In the genomic region with DNA sequence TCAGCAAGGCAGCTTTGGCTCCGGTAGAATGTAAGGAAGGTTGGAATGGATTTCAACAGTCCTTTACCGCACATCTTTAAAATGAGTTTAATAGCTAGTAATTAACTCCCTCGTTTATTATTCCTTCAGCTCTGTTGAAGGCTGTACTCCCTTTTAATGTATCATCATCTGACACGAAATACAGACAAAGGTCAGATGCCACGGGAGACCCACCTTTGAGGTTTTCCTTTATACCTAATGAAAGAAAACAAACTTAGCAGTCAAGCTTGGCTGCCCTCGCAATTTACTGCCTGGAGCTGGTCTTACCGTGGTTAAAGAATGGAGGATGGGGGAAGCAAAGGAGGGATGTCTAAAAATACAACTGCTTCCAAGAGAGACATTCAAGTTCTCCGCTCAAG, we compare ENCODE assay signal across 11 cellular contexts. TPM values are rescaled to one million over a fixed set of nuclear protein-coding genes. Genes with fewer than 3 reads are reported as not detected.
A peak's percentile ranks its signal among the peaks of the same experiment; 100 is the strongest.
DNase-seq lines count a peak whose midpoint lies in the region; ATAC-seq, FAIRE-seq and TF ChIP-seq lines count a peak whose summit lies in the region.
"Had no signal": no experiment of that assay in that cellular context is flagged by ENCODE, and none has a peak within 500 bp of the region (broad histone marks: within the 10 kb centered on the region; RNA-seq: fewer than 3 reads in every experiment).

No MANE protein-coding gene starts in this region.

- H3K79me2 ChIP-seq in H1 (ENCODE audit: control insufficient read depth in 1 of 2, insufficient read depth in 2 of 2, low read length in 2 of 2) = 0 out of 4 replicates have a peak, but pooled peaks cover 0 to 6% of the 10 kb centered on the region in 2 experiments

- H2AK5ac ChIP-seq in H1 (ENCODE audit: low read depth, low read length) = no peak overlapping the region

- H4K8ac ChIP-seq in H1 (ENCODE audit: extremely low read depth, insufficient read depth, low read length) = no peak overlapping the region

- POLR2A ChIA-PET in A549 (lab: Yijun Ruan, JAX) = no interaction called here
- POLR2A ChIA-PET in H1 (lab: Charles Lee; ENCODE audit: partially characterized antibody) = interaction anchor here (0.7 to 2.4 kb wide), 5 partner anchors 9 to 1409 kb away, joined by 3 to 10 read pairs (median 3); no protein-coding TSS in a partner anchor

- H3K27me3 Mint-ChIP-seq in natural killer cell (ENCODE audit: low read depth in 2 of 2) = peaks cover 58 to 59% of the 10 kb centered on the region in 2 donors

- no peak overlapping the region for H4K5ac ChIP-seq in H1 (ENCODE audit: insufficient read length, low read depth, low read length)

- H3K4me1 Mint-ChIP-seq in natural killer cell = peaks cover 0 to 7% of the 10 kb centered on the region in 2 donors

- H3K4me1 ChIP-seq in A549 = peaks cover 6% of the 10 kb centered on the region; the same call in 2 of the 3 replicates
- H3K4me1 ChIP-seq in HUES48 (ENCODE audit: control insufficient read depth, insufficient read depth, low read length) = peaks cover 36% of the 10 kb centered on the region
- H3K4me1 ChIP-seq in H1 (replicated peaks in 1 of 4; ENCODE audit: control insufficient read depth in 3 of 4, insufficient read depth in 4 of 4, low read length in 3 of 4) = peaks cover 0 to 21% (median 9%) of the 10 kb centered on the region in 4 experiments; a peak in 6 of 7 replicates

- no peak overlapping the region for H4K91ac ChIP-seq in H1 (replicated peaks; ENCODE audit: insufficient read length, low read length)

- no peaks in the 10 kb centered on the region for H3K79me1 ChIP-seq in H1 (ENCODE audit: low read depth, low read length)

- peak overlapping the region; percentile 81 for H3K4me3 Mint-ChIP-seq in natural killer cell

- ATAC-seq in A549 = no peak
- ATAC-seq in natural killer cell = no peak
- no peak for ATAC-seq in HG03565 (IDR thresholded peaks at IDR 0.05; ENCODE audit: unreplicated experiment)

- TF ChIP-seq RAD21 in A549 (conservative IDR thresholded peaks at IDR 0.05 in 1 of 2, IDR thresholded peaks at IDR 0.05 in 1 of 2) (no peak), H1 (IDR thresholded peaks at IDR 0.05 in 1 of 2, conservative IDR thresholded peaks at IDR 0.05 in 1 of 2; ENCODE audit: low read depth in 2 of 2, low read length in 2 of 2) (no peak)

- DNase-seq in A549 (ENCODE audit: low read depth in 1 of 2, low spot score in 1 of 2) (no peak), H1 (ENCODE audit: low read depth in 1 of 2, low spot score in 2 of 2) (no peak), natural killer cell (no peak), DMS53 treated with DMSO at 0.1 percent for 48 hours (lab: John Stamatoyannopoulos, UW; ENCODE audit: unreplicated experiment) (no peak), C1 segment of cervical spinal cord (lab: John Stamatoyannopoulos, UW) (no peak), Kasumi-1 (lab: John Stamatoyannopoulos, UW) (no peak)
- DNase-seq: activated effector memory CD4-positive, alpha-beta T cell treated with anti-CD3 and anti-CD28 coated beads, Interleukin-2, amount 50 U/mL, for 16 hours; NCI-H1092 had no signal

- H3K14ac ChIP-seq in H1 (ENCODE audit: insufficient read length) = no peak overlapping the region

- H3K4me2 ChIP-seq in A549 (peak overlapping the region; percentile 80; the same call in 2 of the 3 replicates), H1 (ENCODE audit: insufficient read depth in 1 of 2, low read depth in 2 of 2, low read length in 2 of 2) (peak overlapping the region; percentile 92 to 93)

- H4K20me1 ChIP-seq in H1 (replicated peaks in 1 of 2; ENCODE audit: control insufficient read depth in 1 of 2, insufficient read depth in 2 of 2, low read length in 2 of 2) = peaks cover 5% of the 10 kb centered on the region in 2 experiments

- peak overlapping the region; percentile 52; the same call in 1 of the 2 replicates for H2AFZ ChIP-seq in H1 (ENCODE audit: low read length)

- intact Hi-C loops in natural killer cell (cut with micrococcal nuclease) = no loop called here

- no peak overlapping the region for H3K4me3 ChIP-seq in A549
- peak overlapping the region; percentile 84 for H3K4me3 ChIP-seq in HUES48 (ENCODE audit: low read depth, low read length)
- peak overlapping the region; percentile 57 to 74 (median 67) for H3K4me3 ChIP-seq in H1 (ENCODE audit: extremely low read depth in 1 of 4, insufficient read depth in 2 of 4, low read depth in 3 of 4, low read length in 4 of 4)

- H3K23me2 ChIP-seq in H1 (ENCODE audit: low read depth, low read length) = peaks cover 23% of the 10 kb centered on the region; the same call in 1 of the 2 replicates

- no peak overlapping the region for H2BK12ac ChIP-seq in H1 (ENCODE audit: low read depth, low read length)

- H3K36me3 ChIP-seq in HUES48 (ENCODE audit: control insufficient read depth, insufficient read depth, low read length) (no peaks in the 10 kb centered on the region), H1 (ENCODE audit: control insufficient read depth in 2 of 4, insufficient read depth in 4 of 4, low read length in 3 of 4) (no peaks in the 10 kb centered on the region; a peak in 1 of 8 replicates)
- H3K36me3 ChIP-seq: thyroid gland had no signal

- 33% methylated on average over 8 of the region's 8 CpGs for WGBS in A549 (ENCODE audit: missing lambda C conversion rate)
- 7% methylated on average over 7 of the region's 8 CpGs; no CpG with 5 or more reads in 1 of the 2 experiments for WGBS in H1 (ENCODE audit: extremely low coverage in 1 of 2, insufficient coverage in 1 of 2, insufficient read length in 1 of 2, insufficient replicate concordance in 2 of 2, low coverage in 1 of 2, low lambda C conversion rate in 2 of 2, missing lambda C conversion rate in 1 of 2), 2 experiments

- CTCF ChIA-PET in A549 (lab: Yijun Ruan, JAX) = interaction anchor here (0.5 to 1.1 kb wide), 2 partner anchors 36 to 887 kb away, joined by 3 read pairs; no protein-coding TSS in a partner anchor
- CTCF ChIA-PET in H1 (lab: Charles Lee; ENCODE audit: partially characterized antibody) = interaction anchor here (1.5 to 2.9 kb wide), 2 partner anchors 15 to 78 kb away, joined by 4 to 16 read pairs; no protein-coding TSS in a partner anchor

- H3K9me3 Mint-ChIP-seq in natural killer cell = no peaks in the 10 kb centered on the region

- TF ChIP-seq CTCF in A549 (IDR thresholded peaks at IDR 0.05) (no peak), H1 (IDR thresholded peaks at IDR 0.05; ENCODE audit: control extremely low read depth in 1 of 3, insufficient read depth in 1 of 3, low read depth in 1 of 3, low read length in 3 of 3) (no peak), natural killer cell (IDR thresholded peaks at IDR 0.05) (no peak)

- H2BK15ac ChIP-seq in H1 (ENCODE audit: low read length) = no peak overlapping the region; the same call in 1 of the 2 replicates

- H3K56ac ChIP-seq in H1 (replicated peaks; ENCODE audit: insufficient read length, low read depth, low read length) = no peak overlapping the region

- no peak overlapping the region for H3K27ac Mint-ChIP-seq in natural killer cell

- no peaks in the 10 kb centered on the region for H3K9me3 ChIP-seq in A549
- H3K9me3 ChIP-seq in HUES48 (ENCODE audit: control insufficient read depth, insufficient read depth, low read length) = no peaks in the 10 kb centered on the region
- H3K9me3 ChIP-seq in H1 (ENCODE audit: insufficient read depth in 2 of 2, low read depth in 1 of 2, low read length in 1 of 2) = no peaks in the 10 kb centered on the region
- H3K9me3 ChIP-seq: thyroid gland had no signal

- no peak overlapping the region for H3K4ac ChIP-seq in H1 (replicated peaks; ENCODE audit: insufficient read length, low read depth, low read length)

- peaks cover 64% of the 10 kb centered on the region for H3K27me3 ChIP-seq in HUES48 (ENCODE audit: control insufficient read depth, insufficient read depth, low read length)
- H3K27me3 ChIP-seq in H1 (replicated peaks in 1 of 4; ENCODE audit: control insufficient read depth in 3 of 4, extremely low read depth in 1 of 4, insufficient read depth in 3 of 4, low read length in 3 of 4) = peaks cover 2 to 15% (median 11%) of the 10 kb centered on the region in 4 experiments

- TF ChIP-seq EP300 in A549 (IDR thresholded peaks at IDR 0.05) = no peak
- no peak for TF ChIP-seq EP300 in H1 (IDR thresholded peaks at IDR 0.05; ENCODE audit: borderline replicate concordance in 1 of 2, low read depth in 2 of 2, low read length in 2 of 2)

- H3K9ac ChIP-seq in HUES48 (ENCODE audit: low read depth, low read length) (no peak overlapping the region), H1 (replicated peaks in 1 of 4; ENCODE audit: extremely low read depth in 1 of 4, low read depth in 3 of 4, low read length in 3 of 4) (peak overlapping the region; percentile 29 to 52 (median 40); a peak in 6 of 7 replicates)

- H2BK120ac ChIP-seq in H1 (replicated peaks; ENCODE audit: low read depth, low read length) = no peak overlapping the region

- no peak overlapping the region for H2BK20ac ChIP-seq in H1 (ENCODE audit: low read length)

- TF ChIP-seq POLR2A in A549 (IDR thresholded peaks at IDR 0.05; ENCODE audit: low read length) (no peak), H1 (IDR thresholded peaks at IDR 0.05; ENCODE audit: control extremely low read depth in 1 of 2, low read depth in 2 of 2, low read length in 2 of 2) (no peak)

- H3K23ac ChIP-seq in H1 (ENCODE audit: insufficient read length) = no peak overlapping the region

- H3K27ac ChIP-seq in A549 (no peak overlapping the region), HUES48 (ENCODE audit: low read depth, low read length) (peak overlapping the region; percentile 47), H1 (ENCODE audit: low read depth, low read length) (no peak overlapping the region)
- H3K27ac ChIP-seq: thyroid gland had no signal

- peak overlapping the region; percentile 9; the same call in 1 of the 2 replicates for H3K18ac ChIP-seq in H1 (ENCODE audit: extremely low read depth, low read length)

- no peak for FAIRE-seq in A549 (lab: Jason Lieb, UNC)
- no peak for FAIRE-seq in H1 (lab: Jason Lieb, UNC)

- H2BK5ac ChIP-seq in H1 (ENCODE audit: low read depth, low read length) = no peak overlapping the region

- no peaks in the 10 kb centered on the region for H3K36me3 Mint-ChIP-seq in natural killer cell

RNA-seq across cellular contexts. Expression of gene TMEM200C, which starts 1.1 kb away (rescaled TPM):
- 0.01 TPM in 1 of 2 replicates, not detected in the other for polyA plus RNA-seq in A549 (2011; rRNA removed)
- polyA plus RNA-seq in A549 (2012; cell fraction: cytosol; rRNA removed) = not detected in 2 replicates
- not detected in 2 replicates for polyA plus RNA-seq in A549 (2012; cell fraction: nucleus; rRNA removed)
- polyA plus RNA-seq in A549 (2017; fragmentation: RNase III; extraction: RNeasy Plus Mini Kit Qiagen cat#74134 plus additional on column Dnase treatment) = not detected in 3 replicates
- not detected in 2 replicates for polyA minus RNA-seq in A549 (2011; rRNA and poly(A)+ RNA removed)
- total RNA-seq in H1 (2021; fragmentation: NEBNext Ultra II Directional; extraction: Animal tissue kit (Norgen Biotek cat#: 25700)) = 8.3 and 9.6 TPM in 2 replicates
- 3.4 and 4.2 TPM in 2 replicates for polyA plus RNA-seq in H1 (2011; rRNA removed)
- 3.3 TPM for polyA plus RNA-seq in H1 (2011; cell fraction: cytosol; rRNA removed)
- polyA plus RNA-seq in H1 (2011; cell fraction: nucleus; rRNA removed) = 7.5 TPM
- 2.1 to 4.8 TPM (median 4.5 TPM) in 4 replicates for polyA plus RNA-seq in H1 (2012, experiment 1 of 2)
- polyA plus RNA-seq in H1 (2012, experiment 2 of 2) = 2.1 TPM
- 4.1 TPM for polyA plus RNA-seq in H1 (2013, experiment 1 of 2)
- polyA plus RNA-seq in H1 (2013, experiment 2 of 2) = 4.0 TPM
- 2.8 and 2.9 TPM in 2 replicates for polyA minus RNA-seq in H1 (2011; rRNA and poly(A)+ RNA removed)
- 5.8 TPM for polyA minus RNA-seq in H1 (2011; cell fraction: cytosol; rRNA and poly(A)+ RNA removed)
- polyA minus RNA-seq in H1 (2011; cell fraction: nucleus; rRNA and poly(A)+ RNA removed) = 16.9 TPM
- not detected for total RNA-seq in natural killer cell
